Comparison of ENCODE assay signal across 9 cellular contexts in the genomic region with DNA sequence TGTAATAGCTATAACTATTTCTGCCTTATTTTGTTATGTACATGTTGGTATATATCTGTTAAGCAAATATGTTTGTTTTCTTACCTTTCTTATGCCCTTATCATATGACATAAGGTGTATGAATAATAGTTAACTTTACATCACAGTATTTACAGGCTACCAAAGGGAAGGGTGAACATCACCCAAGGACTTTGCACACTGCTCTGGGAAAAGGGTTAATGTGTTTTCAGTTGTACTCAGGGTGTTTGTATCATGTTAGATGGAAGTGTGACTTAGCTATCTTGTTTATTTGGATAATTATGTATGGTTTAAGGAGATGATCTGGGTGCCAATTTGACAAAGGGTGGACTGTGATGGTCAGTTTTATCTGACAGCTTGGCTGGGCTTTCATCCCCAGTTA.
"Had no signal": no experiment of that assay in that cellular context is flagged by ENCODE, and none has a peak within 500 bp of the region (broad histone marks: within the 10 kb centered on the region; RNA-seq: fewer than 3 reads in every experiment).

No MANE protein-coding gene starts in this region.

- FAIRE-seq: H1, H54, HepG2 had no signal

- H3K27ac ChIP-seq: HL-60 had no signal

- H3K9me3 Mint-ChIP-seq: H9 had no signal

- H3K4me1 Mint-ChIP-seq: GM23338, IgD-negative memory B cell had no signal

- H3K4me2 ChIP-seq: GM23338 had no signal

- H3K4me3 Mint-ChIP-seq: GM23338, H9, IgD-negative memory B cell had no signal

- H3K4me3 ChIP-seq: GM23338 had no signal

- H2AFZ ChIP-seq: GM23338 had no signal

- H3K27ac Mint-ChIP-seq: GM23338, H9, IgD-negative memory B cell had no signal

- ATAC-seq: GM23338, HepG2 had no signal

- DNase-seq: H9, HCEC 1CT, KG1 had no signal
